ENCODE assay signal across 1 cellular context in the genomic region with DNA sequence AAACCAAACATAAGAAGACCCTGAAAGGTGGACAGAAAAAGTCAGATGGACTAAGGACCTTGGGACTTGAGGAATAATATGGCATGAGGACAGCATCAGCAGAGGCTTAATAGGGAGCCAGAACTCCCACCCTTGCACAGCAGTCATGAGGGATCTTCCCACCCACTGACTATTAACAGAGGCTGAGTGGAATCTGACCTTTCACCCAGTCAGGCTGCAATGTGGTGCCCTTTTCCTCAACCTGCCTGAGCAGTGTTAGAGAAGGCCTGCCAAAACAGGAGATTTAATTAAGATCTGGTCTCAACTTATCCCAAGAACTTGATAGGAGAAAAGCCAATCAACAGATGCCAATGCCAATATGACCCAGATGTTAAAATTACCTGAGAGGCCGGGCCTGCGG.
TF ChIP-seq lines count a peak whose summit lies in the region.

No MANE protein-coding gene starts in this region.

TF ChIP-seq in H1, 55 proteins besides CTCF, POLR2A, EP300 and RAD21:
- no peak for TF ChIP-seq GABPA (IDR thresholded peaks at IDR 0.05; ENCODE audit: borderline replicate concordance, insufficient read depth, low read length)
- no peak for TF ChIP-seq POLR2AphosphoS5 (IDR thresholded peaks at IDR 0.05; ENCODE audit: low read depth, low read length)
- TF ChIP-seq ZNF274 (IDR thresholded peaks at IDR 0.05; ENCODE audit: borderline replicate concordance, extremely low read depth, low read length), result no peak
- TF ChIP-seq JUND (IDR thresholded peaks at IDR 0.05; ENCODE audit: low read length), result no peak
- 0 out of 2 replicates have a peak, but pooled peaks have one; percentile 20 for TF ChIP-seq RXRA (IDR thresholded peaks at IDR 0.05; ENCODE audit: insufficient read depth, low read depth, low read length)
- no peak for TF ChIP-seq NRF1 (IDR thresholded peaks at IDR 0.05; ENCODE audit: low read depth, low read length)
- no peak for TF ChIP-seq CBX5 (IDR thresholded peaks at IDR 0.05; ENCODE audit: low read depth, low read length)
- no peak for TF ChIP-seq MAFK (IDR thresholded peaks at IDR 0.05; ENCODE audit: low read depth, low read length)
